Comparison of ENCODE assay signal across 29 cellular contexts in genomic region chr6:93523365-93523764, GRCh38.
"Had no signal": no experiment of that assay in that cellular context is flagged by ENCODE, and none has a peak within 500 bp of the region (broad histone marks: within the 10 kb centered on the region; RNA-seq: fewer than 3 reads in every experiment).

No MANE protein-coding gene starts in this region.

- H3K36me3 Mint-ChIP-seq: mesothelial cell of epicardium; naive B cell; natural killer cell; neural progenitor cell; stimulated activated naive B cell treated with anti-CD40 and anti-IgM and Interleukin-4, amounts not matched to agents 10 μg/mL and 1 μg/mL and 100 μg/mL, for 72 hours had no signal

- H2AFZ ChIP-seq: neural progenitor cell, parathyroid adenoma had no signal

- H3K4me1 ChIP-seq: left ventricle myocardium inferior, neural progenitor cell, parathyroid adenoma, psoas muscle, right atrium auricular region, right lobe of liver, stomach, testis, thyroid gland, transverse colon, upper lobe of left lung, vagina had no signal

- H3K4me3 ChIP-seq: left ventricle myocardium inferior, lung, neural progenitor cell, psoas muscle, right atrium auricular region, right lobe of liver, stomach, testis, thyroid gland, transverse colon, upper lobe of left lung, vagina had no signal

- ATAC-seq: left colon; natural killer cell; psoas muscle; right lobe of liver; stimulated activated naive B cell treated with anti-CD40 and anti-IgM and Interleukin-4, amounts not matched to agents 10 μg/mL and 1 μg/mL and 100 μg/mL, for 72 hours; stimulated activated naive CD8-positive, alpha-beta T cell treated with anti-CD3 and anti-CD28 coated beads, Interleukin-15, Interleukin-2, amounts not matched to agents 100 U/mL and 50 U/mL, for 24 hours had no signal

- H3K79me2 ChIP-seq: parathyroid adenoma had no signal

- H3K4me3 Mint-ChIP-seq: immature natural killer cell; mesothelial cell of epicardium; naive B cell; natural killer cell; nephron progenitor cell; neural progenitor cell; stimulated activated naive B cell treated with anti-CD40 and anti-IgM and Interleukin-4, amounts not matched to agents 10 μg/mL and 1 μg/mL and 100 μg/mL, for 72 hours had no signal

- H3K36me3 ChIP-seq: left ventricle myocardium inferior, neural progenitor cell, neutrophil, right atrium auricular region, right lobe of liver, stomach, thyroid gland, transverse colon, upper lobe of left lung, vagina had no signal

- H3K27me3 Mint-ChIP-seq: naive B cell; stimulated activated naive B cell treated with anti-CD40 and anti-IgM and Interleukin-4, amounts not matched to agents 10 μg/mL and 1 μg/mL and 100 μg/mL, for 72 hours had no signal

- H3K9ac ChIP-seq: neural progenitor cell, parathyroid adenoma had no signal

- H3K27ac Mint-ChIP-seq: immature natural killer cell; mesothelial cell of epicardium; naive B cell; natural killer cell; nephron progenitor cell; neural progenitor cell; stimulated activated naive B cell treated with anti-CD40 and anti-IgM and Interleukin-4, amounts not matched to agents 10 μg/mL and 1 μg/mL and 100 μg/mL, for 72 hours had no signal

- H3K27ac ChIP-seq: left ventricle myocardium inferior, neural progenitor cell, neutrophil, parathyroid adenoma, psoas muscle, right atrium auricular region, right lobe of liver, stomach, testis, thyroid gland, transverse colon, upper lobe of left lung, vagina had no signal

- DNase-seq: immature natural killer cell; kidney; left colon; left ventricle myocardium inferior; mesendoderm; naive B cell; natural killer cell; nephron progenitor cell; occipital lobe; psoas muscle; right lobe of liver; stimulated activated CD4-positive, alpha-beta T cell treated with anti-CD3 and anti-CD28 coated beads, Interleukin-12 subunit alpha, Interleukin-12 subunit beta, amount 100 ng/mL, for 4 hours; stimulated activated CD4-positive, alpha-beta T cell treated with anti-CD3 and anti-CD28 coated beads, Interleukin-15, amount 100 ng/mL, for 24 hours; stimulated activated CD4-positive, alpha-beta T cell treated with anti-CD3 and anti-CD28 coated beads, Interleukin-2, amount 100 ng/mL, for 24 hours; stimulated activated CD4-positive, alpha-beta T cell treated with anti-CD3 and anti-CD28 coated beads, Interleukin-4, amount 100 ng/mL, for 1 hour; stimulated activated naive B cell treated with anti-CD40 and anti-IgM and Interleukin-4, amounts not matched to agents 10 μg/mL and 1 μg/mL and 100 μg/mL, for 72 hours; stimulated activated naive CD8-positive, alpha-beta T cell treated with anti-CD3 and anti-CD28 coated beads, Interleukin-15, Interleukin-2, amounts not matched to agents 100 U/mL and 50 U/mL, for 24 hours; stomach; testis; thyroid gland; transverse colon; upper lobe of left lung had no signal

- H3K4me2 ChIP-seq: neural progenitor cell had no signal

- H3K4me1 Mint-ChIP-seq: immature natural killer cell; mesothelial cell of epicardium; naive B cell; natural killer cell; nephron progenitor cell; neural progenitor cell; stimulated activated naive B cell treated with anti-CD40 and anti-IgM and Interleukin-4, amounts not matched to agents 10 μg/mL and 1 μg/mL and 100 μg/mL, for 72 hours had no signal

- H3K27me3 ChIP-seq: neural progenitor cell, neutrophil, right atrium auricular region, right lobe of liver, stomach, testis, thyroid gland, transverse colon, upper lobe of left lung, vagina had no signal

- H3K9me3 Mint-ChIP-seq: mesothelial cell of epicardium, nephron progenitor cell, neural progenitor cell had no signal

- H3K9me3 ChIP-seq: left ventricle myocardium inferior, neutrophil, psoas muscle, right atrium auricular region, right lobe of liver, stomach, testis, thyroid gland, transverse colon, upper lobe of left lung, vagina had no signal
